24 cellular contexts compared by ENCODE assay signal in genomic region chr4:53889335-53890084, GRCh38.
DNase-seq lines count a peak whose midpoint lies in the region; ATAC-seq and TF ChIP-seq lines count a peak whose summit lies in the region.
"Had no signal": no experiment of that assay in that cellular context is flagged by ENCODE, and none has a peak within 500 bp of the region (broad histone marks: within the 10 kb centered on the region; RNA-seq: fewer than 3 reads in every experiment).

No MANE protein-coding gene starts in this region.

- CTCF ChIA-PET in OCI-LY7 (lab: Charles Lee; ENCODE audit: unreplicated experiment) = no interaction called here

- BruUV-seq in OCI-LY7 (replicated peaks; lab: Mats Ljungman, UMichigan) = no TSS peak

- H2AFZ ChIP-seq in OCI-LY7 (ENCODE audit: low read length) = no peak overlapping the region
- H2AFZ ChIP-seq: neural progenitor cell had no signal

- no peak overlapping the region for H3K4me2 ChIP-seq in OCI-LY7 (ENCODE audit: low read length)
- H3K4me2 ChIP-seq: A549, BLaER1, neural progenitor cell had no signal

- no peak for TF ChIP-seq CTCF in right atrium auricular region (IDR thresholded peaks at IDR 0.05)
- peak; percentile 17 for TF ChIP-seq CTCF in fibroblast of mammary gland (conservative IDR thresholded peaks at IDR 0.05; ENCODE audit: control insufficient read depth, insufficient read depth, low read depth, low read length)
- TF ChIP-seq CTCF in OCI-LY7 (conservative IDR thresholded peaks at IDR 0.05; ENCODE audit: low read length) = no peak

- no peaks in the 10 kb centered on the region for H3K36me3 ChIP-seq in right atrium auricular region
- H3K36me3 ChIP-seq in muscle layer of duodenum (ENCODE audit: control insufficient read depth in 1 of 2, insufficient read depth in 2 of 2, low read length in 2 of 2) = no peaks in the 10 kb centered on the region
- H3K36me3 ChIP-seq in OCI-LY7 (ENCODE audit: insufficient read depth, low read length) = no peaks in the 10 kb centered on the region
- H3K36me3 ChIP-seq: BLaER1, HAP-1, neural progenitor cell had no signal

- H3K9me2 ChIP-seq in OCI-LY7 (ENCODE audit: insufficient read depth, low read length) = no peaks in the 10 kb centered on the region

- intact Hi-C loops in left ventricle myocardium superior (cut with micrococcal nuclease) (no loop called here), OCI-LY7 (cut with micrococcal nuclease; ENCODE audit: unreplicated experiment) (no loop called here)

- H3K27ac ChIP-seq in right atrium auricular region (peak overlapping the region in 1 of 2 donors; percentile 61), muscle layer of duodenum (ENCODE audit: low read length) (peak overlapping the region; percentile 49), OCI-LY7 (ENCODE audit: low read depth, low read length, poor library complexity, severe bottlenecking) (no peak overlapping the region)
- H3K27ac ChIP-seq: A549, BLaER1, neural progenitor cell had no signal

- H4K20me1 ChIP-seq in OCI-LY7 (ENCODE audit: insufficient read depth, low read length) = no peaks in the 10 kb centered on the region
- H4K20me1 ChIP-seq: BLaER1 had no signal

- ATAC-seq in left ventricle myocardium superior = peak; percentile 11
- no peak for ATAC-seq in HG03045 (IDR thresholded peaks at IDR 0.05; ENCODE audit: unreplicated experiment)
- ATAC-seq: A549, HepG2 had no signal

- H3K27me3 ChIP-seq in right atrium auricular region (no peaks in the 10 kb centered on the region), muscle layer of duodenum (ENCODE audit: low read depth, low read length) (no peaks in the 10 kb centered on the region)
- H3K27me3 ChIP-seq: BLaER1, neural progenitor cell had no signal

- DNase-seq in left ventricle myocardium superior = no peak
- DNase-seq in right atrium auricular region (ENCODE audit: low spot score) = no peak
- DNase-seq in fibroblast of mammary gland (ENCODE audit: low read depth) = peak; percentile 68
- no peak for DNase-seq in GM19240 (ENCODE audit: insufficient read length, low spot score)
- no peak for DNase-seq in NCI-H2196 (lab: John Stamatoyannopoulos, UW; ENCODE audit: unreplicated experiment)
- DNase-seq in OCI-LY7 (ENCODE audit: low spot score) = no peak
- DNase-seq: activated CD4-positive, alpha-beta T cell treated with anti-CD3 and anti-CD28 coated beads, Interleukin-2, amount 50 U/mL, for 48 hours; activated CD8-positive, alpha-beta memory T cell treated with anti-CD3 and anti-CD28 coated beads, Interleukin-2, amount 50 U/mL, for 4 hours; anterior cingulate cortex; COR-L47; DMS79 treated with DMSO at 0.1 percent for 48 hours; endodermal cell; NCI-H1048; NCI-H1694 treated with DMSO at 0.1 percent for 48 hours; NCI-H526 treated with DMSO at 0.1 percent for 48 hours; stimulated activated CD4-positive, alpha-beta T cell treated with anti-CD3 and anti-CD28 coated beads, Interleukin-15, amount 100 ng/mL, for 24 hours; trophoblast cell had no signal

- no peaks in the 10 kb centered on the region for H3K79me2 ChIP-seq in OCI-LY7 (ENCODE audit: insufficient read depth, low read depth, low read length)

- H3K9me3 ChIP-seq in right atrium auricular region = no peaks in the 10 kb centered on the region
- H3K9me3 ChIP-seq in muscle layer of duodenum (ENCODE audit: control insufficient read depth in 1 of 2, low read length in 2 of 2) = no peaks in the 10 kb centered on the region
- no peaks in the 10 kb centered on the region for H3K9me3 ChIP-seq in OCI-LY7 (ENCODE audit: low read length)
- H3K9me3 ChIP-seq: A549, BLaER1, HAP-1 had no signal

- H3K4me1 ChIP-seq in right atrium auricular region (no peaks in the 10 kb centered on the region), muscle layer of duodenum (ENCODE audit: control insufficient read depth in 1 of 2, insufficient read depth in 2 of 2, low read length in 2 of 2) (no peaks in the 10 kb centered on the region), OCI-LY7 (ENCODE audit: insufficient read depth, low read length, poor library complexity, severe bottlenecking) (no peaks in the 10 kb centered on the region)
- H3K4me1 ChIP-seq: A549, BLaER1, HAP-1 had no signal

- no peak overlapping the region for H3K4me3 ChIP-seq in right atrium auricular region
- H3K4me3 ChIP-seq in fibroblast of mammary gland (ENCODE audit: control insufficient read depth, low read depth, low read length) = no peak overlapping the region
- no peak overlapping the region for H3K4me3 ChIP-seq in muscle layer of duodenum (ENCODE audit: low read depth in 1 of 2, low read length in 2 of 2)
- H3K4me3 ChIP-seq in OCI-LY7 (ENCODE audit: low read depth, low read length, poor library complexity, severe bottlenecking) = no peak overlapping the region
- H3K4me3 ChIP-seq: A549, BLaER1, HAP-1, neural progenitor cell had no signal

- POLR2A ChIA-PET in OCI-LY7 (lab: Charles Lee) = no interaction called here
